29 cellular contexts compared by ENCODE assay signal in genomic region chr10:112275512-112276245, GRCh38. TPM values are rescaled to one million over a fixed set of nuclear protein-coding genes. Genes with fewer than 3 reads are reported as not detected.
"Had no signal": no experiment of that assay in that cellular context is flagged by ENCODE, and none has a peak within 500 bp of the region (broad histone marks: within the 10 kb centered on the region; RNA-seq: fewer than 3 reads in every experiment).

No MANE protein-coding gene starts in this region.

- H3K4me1 ChIP-seq: ascending aorta, breast epithelium, esophagus squamous epithelium, heart right ventricle, psoas muscle had no signal

- H3K4me1 Mint-ChIP-seq: activated CD4-positive, alpha-beta memory T cell treated with anti-CD3 and anti-CD28 coated beads, Interleukin-2, amount 10 ng/mL, durations not matched to agents 7 days and 5 days; activated CD8-positive, alpha-beta memory T cell treated with anti-CD3 and anti-CD28 coated beads, Interleukin-2, amount 10 ng/mL, durations not matched to agents 7 days and 5 days; activated T-helper 17 cell treated with anti-CD3 and anti-CD28 coated beads, Interleukin-2, amount 50 U/mL, for 72 hours; immature natural killer cell; naive thymus-derived CD4-positive, alpha-beta T cell; stimulated activated naive CD8-positive, alpha-beta T cell treated with anti-CD3 and anti-CD28 coated beads, Interleukin-15, amount 100 ng/mL, for 72 hours had no signal

- H2AFZ ChIP-seq: neural progenitor cell had no signal

- H3K9me3 Mint-ChIP-seq: activated CD4-positive, alpha-beta memory T cell treated with anti-CD3 and anti-CD28 coated beads, Interleukin-2, amount 10 ng/mL, durations not matched to agents 7 days and 5 days; activated T-helper 17 cell treated with anti-CD3 and anti-CD28 coated beads, Interleukin-2, amount 50 U/mL, for 72 hours; immature natural killer cell; naive thymus-derived CD4-positive, alpha-beta T cell; neural progenitor cell; stimulated activated naive CD8-positive, alpha-beta T cell treated with anti-CD3 and anti-CD28 coated beads, Interleukin-15, amount 100 ng/mL, for 72 hours; type B pancreatic cell had no signal

- H3K36me3 Mint-ChIP-seq: activated CD8-positive, alpha-beta memory T cell treated with anti-CD3 and anti-CD28 coated beads, Interleukin-2, amount 10 ng/mL, durations not matched to agents 7 days and 5 days; immature natural killer cell; naive thymus-derived CD4-positive, alpha-beta T cell; neural progenitor cell; type B pancreatic cell had no signal

- H3K9me3 ChIP-seq: ascending aorta, breast epithelium, esophagus squamous epithelium, heart right ventricle, psoas muscle had no signal

- H3K4me3 ChIP-seq: ascending aorta, breast epithelium, esophagus squamous epithelium, heart right ventricle, neural progenitor cell, psoas muscle, skin epidermis had no signal

- H3K36me3 ChIP-seq: ascending aorta, breast epithelium, esophagus squamous epithelium, heart right ventricle, neural progenitor cell had no signal

- H3K27ac Mint-ChIP-seq: activated CD4-positive, alpha-beta memory T cell treated with anti-CD3 and anti-CD28 coated beads, Interleukin-2, amount 10 ng/mL, durations not matched to agents 7 days and 5 days; activated CD8-positive, alpha-beta memory T cell treated with anti-CD3 and anti-CD28 coated beads, Interleukin-2, amount 10 ng/mL, durations not matched to agents 7 days and 5 days; activated T-helper 17 cell treated with anti-CD3 and anti-CD28 coated beads, Interleukin-2, amount 50 U/mL, for 72 hours; immature natural killer cell; naive thymus-derived CD4-positive, alpha-beta T cell; neural progenitor cell; stimulated activated naive CD8-positive, alpha-beta T cell treated with anti-CD3 and anti-CD28 coated beads, Interleukin-15, amount 100 ng/mL, for 72 hours; type B pancreatic cell had no signal

- H3K27ac ChIP-seq: ascending aorta, breast epithelium, esophagus squamous epithelium, heart right ventricle, neural progenitor cell, psoas muscle, skin epidermis had no signal

- H3K27me3 ChIP-seq: ascending aorta, breast epithelium, neural progenitor cell had no signal

- H3K4me2 ChIP-seq: neural progenitor cell had no signal

- H3K27me3 Mint-ChIP-seq: type B pancreatic cell had no signal

- H3K4me3 Mint-ChIP-seq: activated CD4-positive, alpha-beta memory T cell treated with anti-CD3 and anti-CD28 coated beads, Interleukin-2, amount 10 ng/mL, durations not matched to agents 7 days and 5 days; activated CD8-positive, alpha-beta memory T cell treated with anti-CD3 and anti-CD28 coated beads, Interleukin-2, amount 10 ng/mL, durations not matched to agents 7 days and 5 days; activated T-helper 17 cell treated with anti-CD3 and anti-CD28 coated beads, Interleukin-2, amount 50 U/mL, for 72 hours; immature natural killer cell; naive thymus-derived CD4-positive, alpha-beta T cell; neural progenitor cell; stimulated activated naive CD8-positive, alpha-beta T cell treated with anti-CD3 and anti-CD28 coated beads, Interleukin-15, amount 100 ng/mL, for 72 hours; type B pancreatic cell had no signal

- DNase-seq: activated CD4-positive, alpha-beta memory T cell treated with anti-CD3 and anti-CD28 coated beads, Interleukin-2, amount 10 ng/mL, durations not matched to agents 7 days and 5 days; activated CD4-positive, alpha-beta T cell treated with anti-CD3 and anti-CD28 coated beads for 4 hours; activated CD8-positive, alpha-beta memory T cell treated with anti-CD3 and anti-CD28 coated beads, Interleukin-2, amount 10 ng/mL, durations not matched to agents 7 days and 5 days; activated naive CD4-positive, alpha-beta T cell treated with Interleukin-2 at 50 U/mL for 16 hours; dermis blood vessel endothelial cell; effector memory CD4-positive, alpha-beta T cell; esophagus squamous epithelium; heart right ventricle; immature natural killer cell; kidney glomerular epithelial cell; mesendoderm; naive thymus-derived CD4-positive, alpha-beta T cell; psoas muscle; right cardiac atrium; stimulated activated CD4-positive, alpha-beta T cell treated with anti-CD3 and anti-CD28 coated beads, Interleukin-15, amount 100 ng/mL, for 24 hours; stimulated activated CD4-positive, alpha-beta T cell treated with anti-CD3 and anti-CD28 coated beads, Interleukin-2, amount 100 ng/mL, for 48 hours; stimulated activated naive CD8-positive, alpha-beta T cell treated with anti-CD3 and anti-CD28 coated beads, Interleukin-15, amount 100 ng/mL, for 72 hours; T-helper 2 cell had no signal

RNA-seq across cellular contexts. Expression of gene TECTB, which starts 7.5 kb away (rescaled TPM):
- total RNA-seq: activated CD4-positive, alpha-beta memory T cell treated with anti-CD3 and anti-CD28 coated beads, Interleukin-2, amount 10 ng/mL, durations not matched to agents 7 days and 5 days; activated CD8-positive, alpha-beta memory T cell treated with anti-CD3 and anti-CD28 coated beads, Interleukin-2, amount 10 ng/mL, durations not matched to agents 7 days and 5 days; activated T-helper 17 cell treated with anti-CD3 and anti-CD28 coated beads, Interleukin-2, amount 50 U/mL, for 72 hours; ascending aorta; breast epithelium; dermis blood vessel endothelial cell; endothelial cell of umbilical vein; esophagus squamous epithelium; heart right ventricle; lower leg skin; mucosa of gallbladder; naive thymus-derived CD4-positive, alpha-beta T cell; osteoblast; psoas muscle; right cardiac atrium; temporal lobe had no signal
- polyA plus RNA-seq: endothelial cell of umbilical vein; heart right ventricle; immature natural killer cell; naive thymus-derived CD4-positive, alpha-beta T cell; psoas muscle; right cardiac atrium had no signal
